7 cellular contexts compared by ENCODE assay signal in genomic region chr2:121881950-121882349, GRCh38.
"Had no signal": no experiment of that assay in that cellular context is flagged by ENCODE, and none has a peak within 500 bp of the region (broad histone marks: within the 10 kb centered on the region; RNA-seq: fewer than 3 reads in every experiment).

No MANE protein-coding gene starts in this region.

- DNase-seq: GM23248, GOT3, H7, HFFc6, KBM-7 had no signal

- ATAC-seq: HCT116, HepG2 had no signal
